17 cellular contexts compared by ENCODE assay signal in the genomic region with DNA sequence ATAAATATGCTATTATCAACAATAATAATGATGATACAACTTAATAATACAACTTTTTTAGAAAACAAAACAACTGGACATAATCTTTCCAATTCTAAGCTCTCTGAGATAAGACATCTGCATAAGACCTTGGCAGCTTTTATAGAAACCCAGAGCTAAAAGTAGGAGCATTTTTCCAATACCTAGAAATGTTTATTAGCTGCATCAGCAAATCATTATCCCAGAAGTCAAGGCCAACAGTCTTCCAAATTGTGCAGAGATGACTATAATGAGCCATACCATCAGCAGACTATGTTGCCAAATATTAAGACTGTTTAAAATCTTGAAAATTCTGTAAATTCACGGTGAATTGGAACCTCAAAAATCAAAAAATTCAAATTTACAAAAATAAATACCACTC. TPM values are rescaled to one million over a fixed set of nuclear protein-coding genes. Genes with fewer than 3 reads are reported as not detected.
DNase-seq lines count a peak whose midpoint lies in the region; ATAC-seq, FAIRE-seq and TF ChIP-seq lines count a peak whose summit lies in the region.
"Had no signal": no experiment of that assay in that cellular context is flagged by ENCODE, and none has a peak within 500 bp of the region (broad histone marks: within the 10 kb centered on the region; RNA-seq: fewer than 3 reads in every experiment).

No MANE protein-coding gene starts in this region.

- WGBS in HepG2 (ENCODE audit: low lambda C conversion rate): 95% methylated on average over 1 of the region's 1 CpG
- 93% methylated on average over 1 of the region's 1 CpG for WGBS in right lobe of liver (ENCODE audit: insufficient coverage, low coverage, low lambda C conversion rate, missing lambda C conversion rate)

- TF ChIP-seq EP300 in HepG2 (IDR thresholded peaks at IDR 0.05; ENCODE audit: low read depth in 2 of 2, low read length in 2 of 2) (no peak), HepG2 (CRISPR knock-in tag; IDR thresholded peaks at IDR 0.05; ENCODE audit: borderline replicate concordance) (no peak)

- no TSS peak for BruUV-seq in HepG2 (replicated peaks; lab: Mats Ljungman, UMichigan)

- CTCF ChIA-PET in HepG2 (lab: Yijun Ruan, JAX; ENCODE audit: low intra/inter-chr PET ratio, low total read pairs): no interaction called here

- no peaks in the 10 kb centered on the region for H3K9me3 ChIP-seq in HepG2 (ENCODE audit: low read length)
- H3K9me3 ChIP-seq in right lobe of liver: no peaks in the 10 kb centered on the region
- H3K9me3 ChIP-seq in kidney (ENCODE audit: control insufficient read depth in 1 of 2, low read length in 2 of 2): no peaks in the 10 kb centered on the region
- H3K9me3 ChIP-seq: A549; BLaER1 treated with 17β-estradiol and CSF1 and Interleukin-3, amounts not matched to agents 10 nM and 100 nM; Caco-2 had no signal

- H3K27me3 ChIP-seq in HepG2 (ENCODE audit: control insufficient read depth in 1 of 2, insufficient read depth in 2 of 2, low read length in 2 of 2) (no peaks in the 10 kb centered on the region), right lobe of liver (no peaks in the 10 kb centered on the region)
- H3K27me3 ChIP-seq: BLaER1 treated with 17β-estradiol and CSF1 and Interleukin-3, amounts not matched to agents 10 nM and 100 nM had no signal

- no peak overlapping the region for H3K4me2 ChIP-seq in HepG2 (ENCODE audit: low read depth, low read length)
- H3K4me2 ChIP-seq: A549; BLaER1 treated with 17β-estradiol and CSF1 and Interleukin-3, amounts not matched to agents 10 nM and 100 nM had no signal

- H3K9ac ChIP-seq in HepG2 (ENCODE audit: insufficient read depth, low read depth, low read length) (no peak overlapping the region), kidney (ENCODE audit: low read length in 2 of 2) (no peak overlapping the region)
- H3K9ac ChIP-seq: BLaER1 treated with 17β-estradiol and CSF1 and Interleukin-3, amounts not matched to agents 10 nM and 100 nM had no signal

- intact Hi-C loops in HepG2 (cut with micrococcal nuclease; ENCODE audit: unreplicated experiment) (no loop called here), right lobe of liver (cut with DNase I) (no loop called here), kidney (cut with DNase I) (no loop called here)

- H3K27ac ChIP-seq in HepG2 (ENCODE audit: extremely low read length, insufficient read depth, low read length) (no peak overlapping the region), right lobe of liver (no peak overlapping the region), kidney (ENCODE audit: low read depth in 2 of 2, low read length in 2 of 2) (no peak overlapping the region)
- H3K27ac ChIP-seq: 22Rv1; A549; BLaER1 treated with 17β-estradiol and CSF1 and Interleukin-3, amounts not matched to agents 10 nM and 100 nM; C4-2B had no signal

- TF ChIP-seq POLR2A in HepG2 (IDR thresholded peaks at IDR 0.05; ENCODE audit: insufficient read depth in 1 of 2, low read depth in 2 of 2, low read length in 2 of 2): no peak
- TF ChIP-seq POLR2A in right lobe of liver (IDR thresholded peaks at IDR 0.05): no peak

- no peak overlapping the region for H2AFZ ChIP-seq in HepG2 (ENCODE audit: low read length)

- in situ Hi-C loops in HepG2 (cut with HindIII; ENCODE audit: extremely low pct_ligation_motif_present, low pct_unique_long_range_greater_than_20kb): no loop called here

- no peak overlapping the region for H3K4me3 ChIP-seq in HepG2 (replicated peaks in 1 of 3; ENCODE audit: insufficient read depth in 1 of 3, low read depth in 2 of 3, low read length in 3 of 3)
- no peak overlapping the region for H3K4me3 ChIP-seq in right lobe of liver
- no peak overlapping the region for H3K4me3 ChIP-seq in kidney (ENCODE audit: low read length in 2 of 2)
- H3K4me3 ChIP-seq: A549; BLaER1 treated with 17β-estradiol and CSF1 and Interleukin-3, amounts not matched to agents 10 nM and 100 nM had no signal

- TF ChIP-seq RAD21 in HepG2 (CRISPR knock-in tag; IDR thresholded peaks at IDR 0.05): no peak

- no peaks in the 10 kb centered on the region for H4K20me1 ChIP-seq in HepG2 (ENCODE audit: insufficient read depth, low read length)

- TF ChIP-seq CTCF in HepG2 (CRISPR knock-in tag; IDR thresholded peaks at IDR 0.05) (no peak), right lobe of liver (IDR thresholded peaks at IDR 0.05) (no peak), kidney (IDR thresholded peaks at IDR 0.05; ENCODE audit: borderline replicate concordance, extremely low read depth, insufficient read depth) (no peak)

- H3K36me3 ChIP-seq in HepG2 (replicated peaks in 1 of 2; ENCODE audit: control insufficient read depth in 1 of 2, insufficient read depth in 2 of 2, low read length in 2 of 2): peaks cover 6 to 34% of the 10 kb centered on the region in 2 experiments
- peaks cover 0 to 32% (median 12%) of the 10 kb centered on the region in 4 donors for H3K36me3 ChIP-seq in right lobe of liver
- peaks cover 5 to 14% of the 10 kb centered on the region in 2 donors for H3K36me3 ChIP-seq in kidney (ENCODE audit: control insufficient read depth in 1 of 2, insufficient read depth in 2 of 2, low read length in 2 of 2)

- no peaks in the 10 kb centered on the region for H3K4me1 ChIP-seq in HepG2 (ENCODE audit: insufficient read depth, low read length)
- H3K4me1 ChIP-seq in right lobe of liver: no peaks in the 10 kb centered on the region
- H3K4me1 ChIP-seq in kidney (ENCODE audit: control insufficient read depth in 1 of 2, insufficient read depth in 1 of 2, low read depth in 1 of 2, low read length in 2 of 2): no peaks in the 10 kb centered on the region
- H3K4me1 ChIP-seq: A549, Caco-2 had no signal

- ATAC-seq in HepG2 (no peak), right lobe of liver (no peak)
- ATAC-seq: A549; CD8-positive, alpha-beta T cell had no signal

- H3K79me2 ChIP-seq in HepG2 (ENCODE audit: insufficient read depth, low read length): no peaks in the 10 kb centered on the region

- POLR2A ChIA-PET in HepG2 (lab: Yijun Ruan, JAX): no interaction called here

- DNase-seq in HepG2 (ENCODE audit: low spot score) (no peak), right lobe of liver (no peak), kidney (no peak), globus pallidus (ENCODE audit: low spot score) (no peak), NCI-H1092 treated with DMSO at 0.1 percent for 48 hours (lab: John Stamatoyannopoulos, UW) (no peak)
- DNase-seq: AML-193; Caco-2; Calu3; CD4-positive, alpha-beta T cell; CD8-positive, alpha-beta T cell; DMS79 treated with DMSO at 0.1 percent for 48 hours; GF-D8 had no signal

- FAIRE-seq in HepG2 (lab: Jason Lieb, UNC) (no peak), kidney (lab: Jason Lieb, UNC) (peak; percentile 23)
- FAIRE-seq: A549, GM12891 had no signal

RNA-seq across cellular contexts. Expression of a gene that starts 30.3 kb away (rescaled TPM):
- total RNA-seq in HepG2 (2016; rRNA removed; fragmentation: Illumina TruSeq; extraction: Trizol) (46.7 and 57.0 TPM in 2 replicates), right lobe of liver (10 to 100 TPM in 3 of 6 experiments, 1 to 10 TPM in 3; 6.4 to 35.4 (median 10.4) TPM), kidney (17.1 TPM)
- total RNA-seq in HepG2 (2016; cell fraction: cytosol; rRNA removed; fragmentation: Illumina TruSeq; extraction: Trizol; ENCODE audit: low read depth): 15.7 and 16.9 TPM in 2 replicates
- total RNA-seq in HepG2 (2016; cell fraction: insoluble cytoplasmic fraction; rRNA removed; fragmentation: Illumina TruSeq; extraction: Trizol): 47.7 and 61.6 TPM in 2 replicates
- 26.9 and 31.6 TPM in 2 replicates for total RNA-seq in HepG2 (2016; cell fraction: membrane; rRNA removed; fragmentation: Illumina TruSeq; extraction: Trizol)
- total RNA-seq in HepG2 (2016; cell fraction: nucleus; rRNA removed; fragmentation: Illumina TruSeq; extraction: Trizol): 25.3 and 27.8 TPM in 2 replicates
- polyA plus RNA-seq in HepG2 (2011; rRNA removed) (24.8 and 32.9 TPM in 2 replicates), kidney (ENCODE audit: insufficient read depth, low read depth, low replicate concordance) (17.4 TPM)
- polyA plus RNA-seq in HepG2 (2011; cell fraction: cytosol; rRNA removed): 23.0 and 23.6 TPM in 2 replicates
- polyA plus RNA-seq in HepG2 (2011; cell fraction: nucleus; rRNA removed): 11.6 and 13.3 TPM in 2 replicates
- 31.4 and 34.4 TPM in 2 replicates for polyA plus RNA-seq in HepG2 (2012)
- 13.8 and 18.6 TPM in 2 replicates for polyA plus RNA-seq in HepG2 (2016; cell fraction: cytosol; fragmentation: Illumina TruSeq; extraction: Trizol; ENCODE audit: low read depth)
- 63.7 and 70.8 TPM in 2 replicates for polyA plus RNA-seq in HepG2 (2016; cell fraction: insoluble cytoplasmic fraction; fragmentation: Illumina TruSeq; extraction: Trizol; ENCODE audit: low read depth)
- polyA plus RNA-seq in HepG2 (2016; cell fraction: membrane; fragmentation: Illumina TruSeq; extraction: Trizol; ENCODE audit: low read depth): 22.8 and 24.5 TPM in 2 replicates
- polyA plus RNA-seq in HepG2 (2016; cell fraction: nucleus; fragmentation: Illumina TruSeq; extraction: Trizol; ENCODE audit: insufficient read depth, low read depth): 32.8 and 35.9 TPM in 2 replicates
- polyA minus RNA-seq in HepG2 (2011; rRNA and poly(A)+ RNA removed; ENCODE audit: low replicate concordance): 6.5 and 9.0 TPM in 2 replicates
- polyA minus RNA-seq in HepG2 (2011; cell fraction: cytosol; rRNA and poly(A)+ RNA removed): 12.6 and 13.5 TPM in 2 replicates
- polyA minus RNA-seq in HepG2 (2011; cell fraction: nucleus; rRNA and poly(A)+ RNA removed): 17.9 and 20.6 TPM in 2 replicates

RNA-seq across cellular contexts. Expression of a gene that starts 47.6 kb away (rescaled TPM):
- total RNA-seq in HepG2 (2016; rRNA removed; fragmentation: Illumina TruSeq; extraction: Trizol) (0.66 and 1.2 TPM in 2 replicates), right lobe of liver (1 to 10 TPM; 1.0 to 3.4 (median 1.5) TPM), kidney (30.9 TPM)
- 0.26 and 0.91 TPM in 2 replicates for total RNA-seq in HepG2 (2016; cell fraction: cytosol; rRNA removed; fragmentation: Illumina TruSeq; extraction: Trizol; ENCODE audit: low read depth)
- total RNA-seq in HepG2 (2016; cell fraction: insoluble cytoplasmic fraction; rRNA removed; fragmentation: Illumina TruSeq; extraction: Trizol): 0.76 and 0.83 TPM in 2 replicates
- total RNA-seq in HepG2 (2016; cell fraction: membrane; rRNA removed; fragmentation: Illumina TruSeq; extraction: Trizol): 0.40 and 0.41 TPM in 2 replicates
- 1.5 and 1.8 TPM in 2 replicates for total RNA-seq in HepG2 (2016; cell fraction: nucleus; rRNA removed; fragmentation: Illumina TruSeq; extraction: Trizol)
- polyA plus RNA-seq in HepG2 (2011; rRNA removed) (0.49 and 0.69 TPM in 2 replicates), kidney (ENCODE audit: insufficient read depth, low read depth, low replicate concordance) (13.5 TPM)
- polyA plus RNA-seq in HepG2 (2011; cell fraction: cytosol; rRNA removed): 0.07 and 0.28 TPM in 2 replicates
- 0.80 and 1.0 TPM in 2 replicates for polyA plus RNA-seq in HepG2 (2011; cell fraction: nucleus; rRNA removed)
- 0.32 and 0.62 TPM in 2 replicates for polyA plus RNA-seq in HepG2 (2012)
- polyA plus RNA-seq in HepG2 (2016; cell fraction: cytosol; fragmentation: Illumina TruSeq; extraction: Trizol; ENCODE audit: low read depth): 0.09 TPM in 1 of 2 replicates, not detected in the other
- polyA plus RNA-seq in HepG2 (2016; cell fraction: insoluble cytoplasmic fraction; fragmentation: Illumina TruSeq; extraction: Trizol; ENCODE audit: low read depth): 0.58 and 0.74 TPM in 2 replicates
- polyA plus RNA-seq in HepG2 (2016; cell fraction: membrane; fragmentation: Illumina TruSeq; extraction: Trizol; ENCODE audit: low read depth): 0.15 and 0.16 TPM in 2 replicates
- 0.94 and 0.96 TPM in 2 replicates for polyA plus RNA-seq in HepG2 (2016; cell fraction: nucleus; fragmentation: Illumina TruSeq; extraction: Trizol; ENCODE audit: insufficient read depth, low read depth)
- 0.10 and 4.5 TPM in 2 replicates for polyA minus RNA-seq in HepG2 (2011; rRNA and poly(A)+ RNA removed; ENCODE audit: low replicate concordance)
- 0.20 and 0.35 TPM in 2 replicates for polyA minus RNA-seq in HepG2 (2011; cell fraction: cytosol; rRNA and poly(A)+ RNA removed)
- 2.4 and 2.5 TPM in 2 replicates for polyA minus RNA-seq in HepG2 (2011; cell fraction: nucleus; rRNA and poly(A)+ RNA removed)
